9 cellular contexts compared by ENCODE assay signal in the genomic region with DNA sequence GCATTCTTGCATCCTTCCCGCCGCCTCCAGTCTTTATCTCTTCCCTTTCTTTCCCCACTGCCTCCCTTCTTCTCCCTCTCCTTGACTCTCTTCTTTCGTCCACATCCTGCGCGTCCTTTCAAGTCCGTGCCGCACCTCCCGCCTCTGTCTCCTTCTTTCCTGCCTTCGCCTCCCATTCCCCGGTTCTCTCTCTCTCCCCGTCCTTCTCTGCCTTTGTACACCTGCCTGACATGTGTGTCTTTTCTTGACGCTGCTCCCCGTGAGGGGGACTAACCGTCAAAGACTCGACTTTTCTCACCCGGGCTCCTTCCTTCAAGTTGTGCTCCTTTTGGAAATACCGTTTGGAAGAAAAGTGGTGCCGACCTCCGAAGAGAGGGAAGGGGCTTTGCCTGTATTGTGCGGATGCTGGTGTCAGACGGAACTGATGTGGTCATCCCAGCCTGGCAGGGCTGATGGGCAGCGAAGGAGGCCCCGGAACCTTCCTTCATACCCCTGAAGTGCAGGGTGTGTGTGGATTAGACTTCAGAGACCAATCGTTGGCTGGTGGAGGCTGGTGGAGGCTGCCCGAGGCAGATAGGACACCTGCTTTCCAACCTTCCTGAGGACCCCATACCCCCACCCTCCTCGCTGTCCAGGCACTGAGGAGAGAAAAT. TPM values are rescaled to one million over a fixed set of nuclear protein-coding genes. Genes with fewer than 3 reads are reported as not detected.
DNase-seq lines count a peak whose midpoint lies in the region; ATAC-seq and TF ChIP-seq lines count a peak whose summit lies in the region.
"Had no signal": no experiment of that assay in that cellular context is flagged by ENCODE, and none has a peak within 500 bp of the region (broad histone marks: within the 10 kb centered on the region; RNA-seq: fewer than 3 reads in every experiment).

No MANE protein-coding gene starts in this region.

- peaks cover 30% of the 10 kb centered on the region for H3K4me1 ChIP-seq in SJSA1 (replicated peaks)

- peak; percentile 42 for DNase-seq in ELR (ENCODE audit: low read depth)
- peak in 1 of 2 experiments; percentile 15 for DNase-seq in SJSA1 (ENCODE audit: low read depth in 1 of 2, low spot score in 2 of 2)
- DNase-seq in fibroblast of peridontal ligament (ENCODE audit: extremely low read depth), result peak; percentile 7
- no peak for DNase-seq in progenitor cell of endocrine pancreas (ENCODE audit: low spot score, unreplicated experiment)
- no peak for DNase-seq in stimulated activated CD4-positive, alpha-beta T cell treated with anti-CD3 and anti-CD28 coated beads, Interleukin-2, amount 100 ng/mL, for 48 hours
- no peak for DNase-seq in HPDE6-E6E7 (ENCODE audit: extremely low spot score)

- H3K27ac Mint-ChIP-seq in progenitor cell of endocrine pancreas, result peak overlapping the region; percentile 79

- no peak overlapping the region for H3K27ac ChIP-seq in SJSA1

- H3K4me1 Mint-ChIP-seq in progenitor cell of endocrine pancreas (ENCODE audit: low read depth), result peaks cover 26% of the 10 kb centered on the region

- H3K27me3 Mint-ChIP-seq in progenitor cell of endocrine pancreas, result peaks cover 9% of the 10 kb centered on the region

- peak overlapping the region; percentile 41 for H3K4me3 ChIP-seq in SJSA1

- H3K36me3 Mint-ChIP-seq in progenitor cell of endocrine pancreas (ENCODE audit: insufficient read depth), result no peaks in the 10 kb centered on the region

- ATAC-seq in HG02884 (IDR thresholded peaks at IDR 0.05; ENCODE audit: unreplicated experiment) (no peak), GM18909 (IDR thresholded peaks at IDR 0.05; ENCODE audit: poor library complexity, unreplicated experiment) (no peak)

- no peaks in the 10 kb centered on the region for H3K36me3 ChIP-seq in SJSA1

- no peaks in the 10 kb centered on the region; the same call in 1 of the 2 replicates for H3K9me3 ChIP-seq in SJSA1 (replicated peaks)

- peaks cover 35% of the 10 kb centered on the region for H3K27me3 ChIP-seq in SJSA1 (replicated peaks)

- no peaks in the 10 kb centered on the region for H3K9me3 Mint-ChIP-seq in progenitor cell of endocrine pancreas (ENCODE audit: low read depth)

- peak overlapping the region; percentile 88 for H3K4me3 Mint-ChIP-seq in progenitor cell of endocrine pancreas (ENCODE audit: low read depth)

- TF ChIP-seq CTCF in progenitor cell of endocrine pancreas (IDR thresholded peaks at IDR 0.05; ENCODE audit: unreplicated experiment), result no peak

RNA-seq across cellular contexts. Expression of gene TMEM178A, which starts 0.9 kb away (rescaled TPM):
- total RNA-seq in SJSA1 (2014; rRNA removed; shearing (Covaris generic)), result 0.13 and 0.41 TPM in 2 replicates
- total RNA-seq in progenitor cell of endocrine pancreas, result 28.7 and 32.9 TPM in 2 replicates
- total RNA-seq: lung microvascular endothelial cell had no signal

Comparison
In these comparisons a context has a peak if more than half of its experiments do, and no peak if none do; other contexts are left out.
1. DNase-seq: peak in ELR (single experiment) and fibroblast of peridontal ligament (single experiment); none in progenitor cell of endocrine pancreas (single experiment), stimulated activated CD4-positive, alpha-beta T cell treated with anti-CD3 and anti-CD28 coated beads, Interleukin-2, amount 100 ng/mL, for 48 hours (0 of 2) and HPDE6-E6E7 (single experiment).
2. RNA of gene TMEM178A, which starts 0.9 kb away (total RNA-seq): 28.7 to 32.9 TPM in progenitor cell of endocrine pancreas; 0.13 to 0.41 TPM in SJSA1; every median in the first group is over 10 times any median in the second.